9 cellular contexts compared by ENCODE assay signal in genomic region chr16:8936421-8936820, GRCh38. TPM values are rescaled to one million over a fixed set of nuclear protein-coding genes. Genes with fewer than 3 reads are reported as not detected.
DNase-seq lines count a peak whose midpoint lies in the region; ATAC-seq and TF ChIP-seq lines count a peak whose summit lies in the region.
"Had no signal": no experiment of that assay in that cellular context is flagged by ENCODE, and none has a peak within 500 bp of the region (broad histone marks: within the 10 kb centered on the region; RNA-seq: fewer than 3 reads in every experiment).

No MANE protein-coding gene starts in this region.

- H3K36me3 ChIP-seq in PC-9 (ENCODE audit: low read depth) (no peaks in the 10 kb centered on the region), left ventricle myocardium inferior (no peaks in the 10 kb centered on the region)

- H3K4me3 ChIP-seq in AG09309 (ENCODE audit: control insufficient read depth, low read depth, low read length), result no peak overlapping the region
- no peak overlapping the region for H3K4me3 ChIP-seq in PC-9
- H3K4me3 ChIP-seq in left ventricle myocardium inferior, result no peak overlapping the region

- DNase-seq in AG09309 (ENCODE audit: low read depth) (no peak), PC-9 (peak; percentile 59 to 65), left ventricle myocardium inferior (no peak), amniotic stem cell (lab: John Stamatoyannopoulos, UW) (no peak)
- peak; percentile 62 for DNase-seq in activated T-helper 2 cell treated with anti-CD3 and anti-CD28 coated beads, Interferon-gamma antibody, Interleukin-2, Interleukin-4, amounts not matched to agents 10 μg/mL and 5 μg/mL and 100 μg/mL, durations not matched to agents 14 hours and 24 hours and 36 hours (ENCODE audit: low spot score)
- peak; percentile 66 to 70 for DNase-seq in stimulated activated CD4-positive, alpha-beta T cell treated with anti-CD3 and anti-CD28 coated beads, Interleukin-2, amount 100 ng/mL, for 48 hours

- peaks cover 100% of the 10 kb centered on the region for H4K20me1 ChIP-seq in PC-9 (ENCODE audit: insufficient read depth)

- peak overlapping the region; percentile 24; the same call in 1 of the 2 replicates for H3K27ac ChIP-seq in PC-9
- no peak overlapping the region for H3K27ac ChIP-seq in left ventricle myocardium inferior (replicated peaks)

- no peak overlapping the region for H3K4me3 Mint-ChIP-seq in activated T-helper 2 cell treated with anti-CD3 and anti-CD28 coated beads, Interferon-gamma antibody, Interleukin-2, Interleukin-4, amounts not matched to agents 10 μg/mL and 5 μg/mL and 100 μg/mL, durations not matched to agents 14 hours and 24 hours and 36 hours (ENCODE audit: low read depth)

- H3K9me2 ChIP-seq in PC-9 (ENCODE audit: insufficient read depth), result no peaks in the 10 kb centered on the region

- H2AFZ ChIP-seq in PC-9, result no peak overlapping the region

- intact Hi-C loops in PC-9 (cut with micrococcal nuclease; ENCODE audit: unreplicated experiment), result loop anchor here (10.0 kb wide), 1 partner anchor 68 kb away; no protein-coding TSS in a partner anchor
- intact Hi-C loops in activated T-helper 2 cell treated with anti-CD3 and anti-CD28 coated beads, Interferon-gamma antibody, Interleukin-2, Interleukin-4, amounts not matched to agents 10 μg/mL and 5 μg/mL and 100 μg/mL, durations not matched to agents 14 hours and 24 hours and 36 hours (cut with micrococcal nuclease), result loop anchor here (1.0 to 2.0 kb wide), 3 partner anchors 15 to 31 kb away; no protein-coding TSS in a partner anchor
- intact Hi-C loops in left ventricle myocardium inferior (cut with micrococcal nuclease), result no loop called here

- H3K4me1 ChIP-seq in PC-9 (replicated peaks; ENCODE audit: insufficient read depth) (peaks cover 26% of the 10 kb centered on the region), left ventricle myocardium inferior (peaks cover 76% of the 10 kb centered on the region)

- peaks cover 41% of the 10 kb centered on the region for H3K4me1 Mint-ChIP-seq in activated T-helper 2 cell treated with anti-CD3 and anti-CD28 coated beads, Interferon-gamma antibody, Interleukin-2, Interleukin-4, amounts not matched to agents 10 μg/mL and 5 μg/mL and 100 μg/mL, durations not matched to agents 14 hours and 24 hours and 36 hours (ENCODE audit: low read depth)

- no TSS peak for BruUV-seq in PC-9 (replicated peaks; lab: Mats Ljungman, UMichigan)

- peak overlapping the region; percentile 36 for H3K27ac Mint-ChIP-seq in activated T-helper 2 cell treated with anti-CD3 and anti-CD28 coated beads, Interferon-gamma antibody, Interleukin-2, Interleukin-4, amounts not matched to agents 10 μg/mL and 5 μg/mL and 100 μg/mL, durations not matched to agents 14 hours and 24 hours and 36 hours

- no peaks in the 10 kb centered on the region for H3K27me3 ChIP-seq in PC-9 (ENCODE audit: insufficient read depth, low read depth)
- no peaks in the 10 kb centered on the region for H3K27me3 ChIP-seq in left ventricle myocardium inferior (ENCODE audit: low read depth)

- no peaks in the 10 kb centered on the region for H3K9me3 Mint-ChIP-seq in activated T-helper 2 cell treated with anti-CD3 and anti-CD28 coated beads, Interferon-gamma antibody, Interleukin-2, Interleukin-4, amounts not matched to agents 10 μg/mL and 5 μg/mL and 100 μg/mL, durations not matched to agents 14 hours and 24 hours and 36 hours

- no peak overlapping the region for H3K4me2 ChIP-seq in PC-9

- TF ChIP-seq CTCF in AG09309 (IDR thresholded peaks at IDR 0.05; ENCODE audit: control insufficient read depth, insufficient read depth, low read depth, low read length, missing control alignments) (peak; percentile 68), PC-9 (conservative IDR thresholded peaks at IDR 0.05) (peak; percentile 72), left ventricle myocardium inferior (IDR thresholded peaks at IDR 0.05; ENCODE audit: borderline replicate concordance) (peak; percentile 56)

- POLR2A ChIA-PET in PC-9 (lab: Charles Lee; ENCODE audit: unreplicated experiment), result interaction anchor here (0.6 kb wide), 2 partner anchors 121 to 155 kb away, joined by 3 to 8 read pairs; partner anchors contain the start of gene HAPSTR1

- peaks cover 100% of the 10 kb centered on the region for H3K79me2 ChIP-seq in PC-9 (ENCODE audit: low read depth)

- CTCF ChIA-PET in PC-9 (lab: Charles Lee), result interaction anchor here (0.5 to 1.5 kb wide), 6 partner anchors 65 to 203 kb away, joined by 3 to 23 read pairs (median 4); partner anchors contain the start of gene CARHSP1

- ATAC-seq in GM18519 (IDR thresholded peaks at IDR 0.05; ENCODE audit: low FRiP score, unreplicated experiment) (peak; percentile 72), HG03045 (IDR thresholded peaks at IDR 0.05; ENCODE audit: unreplicated experiment) (peak; percentile 79)

- H3F3A ChIP-seq in PC-9 (ENCODE audit: insufficient read depth, low read depth), result peaks cover 26% of the 10 kb centered on the region

- H3K27me3 Mint-ChIP-seq in activated T-helper 2 cell treated with anti-CD3 and anti-CD28 coated beads, Interferon-gamma antibody, Interleukin-2, Interleukin-4, amounts not matched to agents 10 μg/mL and 5 μg/mL and 100 μg/mL, durations not matched to agents 14 hours and 24 hours and 36 hours (ENCODE audit: low read depth), result no peaks in the 10 kb centered on the region

- H3K36me3 Mint-ChIP-seq in activated T-helper 2 cell treated with anti-CD3 and anti-CD28 coated beads, Interferon-gamma antibody, Interleukin-2, Interleukin-4, amounts not matched to agents 10 μg/mL and 5 μg/mL and 100 μg/mL, durations not matched to agents 14 hours and 24 hours and 36 hours (ENCODE audit: low read depth), result no peaks in the 10 kb centered on the region

- H3K9me3 ChIP-seq in PC-9 (ENCODE audit: insufficient read depth, low read depth) (no peaks in the 10 kb centered on the region), left ventricle myocardium inferior (replicated peaks) (no peaks in the 10 kb centered on the region)

RNA-seq across cellular contexts. Expression of gene USP7, which starts 27.3 kb away (rescaled TPM):
- 113 and 167 TPM in 2 replicates for total RNA-seq in PC-9 (2021)
- 164 and 176 TPM in 2 replicates for total RNA-seq in activated T-helper 2 cell treated with anti-CD3 and anti-CD28 coated beads, Interferon-gamma antibody, Interleukin-2, Interleukin-4, amounts not matched to agents 10 μg/mL and 5 μg/mL and 100 μg/mL, durations not matched to agents 14 hours and 24 hours and 36 hours
- total RNA-seq in left ventricle myocardium inferior, result 54.7 TPM

RNA-seq across cellular contexts. Expression of gene LITAFD, which starts 54.3 kb away (rescaled TPM):
- total RNA-seq in PC-9 (2021) (not detected in 2 replicates), left ventricle myocardium inferior (not detected)
- total RNA-seq in activated T-helper 2 cell treated with anti-CD3 and anti-CD28 coated beads, Interferon-gamma antibody, Interleukin-2, Interleukin-4, amounts not matched to agents 10 μg/mL and 5 μg/mL and 100 μg/mL, durations not matched to agents 14 hours and 24 hours and 36 hours, result not detected in 2 replicates
- total RNA-seq: temporal lobe had no signal

Comparison
In these comparisons a context has a peak if more than half of its experiments do, and no peak if none do; other contexts are left out.
1. DNase-seq: peak in PC-9 (2 of 2), activated T-helper 2 cell treated with anti-CD3 and anti-CD28 coated beads, Interferon-gamma antibody, Interleukin-2, Interleukin-4, amounts not matched to agents 10 μg/mL and 5 μg/mL and 100 μg/mL, durations not matched to agents 14 hours and 24 hours and 36 hours (single experiment) and stimulated activated CD4-positive, alpha-beta T cell treated with anti-CD3 and anti-CD28 coated beads, Interleukin-2, amount 100 ng/mL, for 48 hours (2 of 2); none in AG09309 (single experiment), left ventricle myocardium inferior (single experiment) and amniotic stem cell (single experiment).
2. Peak in every context shown above with its lines, with median percentiles within 50 percentile points of each other: CTCF ChIP-seq.